ENCODE assay signal across 8 cellular contexts in the genomic region with DNA sequence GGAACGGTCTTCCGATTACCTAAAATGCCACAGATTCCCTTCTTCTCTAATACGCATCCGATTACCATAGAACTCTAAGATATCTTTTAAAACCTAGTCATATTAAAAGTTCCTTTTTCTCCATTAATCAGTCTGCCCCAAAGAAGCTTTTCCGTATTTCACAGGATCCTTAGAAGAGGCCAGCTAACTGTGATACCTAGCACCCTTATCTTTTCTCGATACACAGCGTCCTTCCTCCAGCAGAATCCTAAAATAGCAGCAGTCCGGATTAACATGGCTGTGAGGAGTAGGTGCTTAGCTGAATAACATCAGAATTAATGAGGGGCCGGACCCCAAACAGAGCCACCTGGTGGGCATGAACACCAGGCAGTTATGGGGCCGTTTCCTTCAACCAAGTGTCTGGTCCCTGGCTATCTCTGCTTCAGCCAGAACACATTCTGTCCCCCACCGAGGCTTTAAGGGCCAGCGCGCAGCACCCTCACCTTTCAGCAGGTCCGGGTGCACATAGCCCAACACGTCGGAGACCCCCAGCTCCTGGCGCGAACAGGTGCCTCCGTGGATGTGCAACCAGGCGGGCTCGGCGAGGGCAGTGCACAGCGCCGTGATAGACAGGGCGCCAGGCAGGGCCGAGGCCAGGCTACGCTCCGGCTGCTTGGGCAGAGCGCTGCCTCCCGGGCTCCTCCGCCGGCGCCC. TPM values are rescaled to one million over a fixed set of nuclear protein-coding genes. Genes with fewer than 3 reads are reported as not detected.
DNase-seq lines count a peak whose midpoint lies in the region; ATAC-seq, FAIRE-seq and TF ChIP-seq lines count a peak whose summit lies in the region.

No MANE protein-coding gene starts in this region.

- intact Hi-C loops in right cardiac atrium (cut with DNase I): loop anchor here (5.0 to 10.0 kb wide), 3 partner anchors 58 to 120 kb away; a partner anchor contains a TSS

- H3K27ac Mint-ChIP-seq in activated naive CD8-positive, alpha-beta T cell treated with anti-CD3 and anti-CD28 coated beads for 36 hours: no peak overlapping the region

- no peaks in the 10 kb centered on the region for H3K9me3 ChIP-seq in right cardiac atrium (ENCODE audit: control insufficient read depth, low read length)

- WGBS in right cardiac atrium: 8% methylated on average over 33 of the region's 33 CpGs

- H3K27me3 Mint-ChIP-seq in activated naive CD8-positive, alpha-beta T cell treated with anti-CD3 and anti-CD28 coated beads for 36 hours: no peaks in the 10 kb centered on the region

- H3K27ac ChIP-seq in right cardiac atrium (ENCODE audit: low read length): peak overlapping the region; percentile 92

- H3K4me3 Mint-ChIP-seq in activated naive CD8-positive, alpha-beta T cell treated with anti-CD3 and anti-CD28 coated beads for 36 hours: peak overlapping the region; percentile 100

- H3K4me1 Mint-ChIP-seq in activated naive CD8-positive, alpha-beta T cell treated with anti-CD3 and anti-CD28 coated beads for 36 hours: peaks cover 40% of the 10 kb centered on the region

- no peak for DNase-seq in D721Med (ENCODE audit: insufficient read length, low spot score)
- DNase-seq in HCEC 1CT: peak; percentile 13
- DNase-seq in NCI-H82 treated with DMSO at 0.1 percent for 48 hours (lab: John Stamatoyannopoulos, UW; ENCODE audit: unreplicated experiment): peak; percentile 45
- DNase-seq in activated naive CD8-positive, alpha-beta T cell treated with anti-CD3 and anti-CD28 coated beads for 36 hours: peak; percentile 54
- peak in 1 of 3 donors; percentile 69 for DNase-seq in right cardiac atrium
- DNase-seq in skeletal muscle cell (ENCODE audit: low read depth): no peak
- DNase-seq in NCI-H2107 treated with DMSO at 0.1 percent for 48 hours (lab: John Stamatoyannopoulos, UW; ENCODE audit: unreplicated experiment): no peak
- no peak for DNase-seq in A172 (ENCODE audit: low spot score)

- ATAC-seq in right cardiac atrium: peak in 1 of 2 donors; percentile 1

- no peaks in the 10 kb centered on the region for H3K27me3 ChIP-seq in right cardiac atrium (ENCODE audit: control insufficient read depth, insufficient read depth)

- H3K4me1 ChIP-seq in right cardiac atrium (ENCODE audit: control insufficient read depth, insufficient read depth, low read length): peaks cover 18% of the 10 kb centered on the region

- peaks cover 27% of the 10 kb centered on the region for H3K36me3 Mint-ChIP-seq in activated naive CD8-positive, alpha-beta T cell treated with anti-CD3 and anti-CD28 coated beads for 36 hours

- peak; percentile 45 for TF ChIP-seq CTCF in D721Med (IDR thresholded peaks at IDR 0.05; ENCODE audit: insufficient read depth, missing control alignments)

- peak overlapping the region; percentile 80 for H3K4me3 ChIP-seq in right cardiac atrium (ENCODE audit: low read length)
- H3K4me3 ChIP-seq in skeletal muscle cell (ENCODE audit: low read depth, low read length): peak overlapping the region; percentile 95

- no peak for FAIRE-seq in D721Med (lab: Jason Lieb, UNC)

- H3K9me3 Mint-ChIP-seq in activated naive CD8-positive, alpha-beta T cell treated with anti-CD3 and anti-CD28 coated beads for 36 hours: no peaks in the 10 kb centered on the region

RNA-seq across cellular contexts. Expression of a gene that starts 1.0 kb away (rescaled TPM):
- total RNA-seq in activated naive CD8-positive, alpha-beta T cell treated with anti-CD3 and anti-CD28 coated beads for 36 hours: 10 to 100 TPM; 17.4 to 21.2 TPM
- total RNA-seq in right cardiac atrium: 10 to 100 TPM; 77.8 to 90.0 (median 84.8) TPM
- 37.0 TPM for polyA plus RNA-seq in right cardiac atrium
- 35.0 and 37.8 TPM in 2 replicates for total RNA-seq in A172 (2014; rRNA removed; shearing (Covaris generic))

RNA-seq across cellular contexts. Expression of a gene that starts 1.2 kb away (rescaled TPM):
- 10 to 100 TPM; 69.7 to 73.9 TPM for total RNA-seq in activated naive CD8-positive, alpha-beta T cell treated with anti-CD3 and anti-CD28 coated beads for 36 hours
- 10 to 100 TPM; 52.2 to 60.5 (median 56.0) TPM for total RNA-seq in right cardiac atrium
- polyA plus RNA-seq in right cardiac atrium: 30.3 TPM
- 118 and 119 TPM in 2 replicates for total RNA-seq in A172 (2014; rRNA removed; shearing (Covaris generic))

RNA-seq across cellular contexts. Expression of a gene that starts 40.5 kb away (rescaled TPM):
- total RNA-seq in activated naive CD8-positive, alpha-beta T cell treated with anti-CD3 and anti-CD28 coated beads for 36 hours: 100 to 1,000 TPM; 196 to 202 TPM
- 10 to 100 TPM; 57.8 to 63.8 (median 60.4) TPM for total RNA-seq in right cardiac atrium
- 41.1 TPM for polyA plus RNA-seq in right cardiac atrium
- 33.0 and 38.5 TPM in 2 replicates for total RNA-seq in A172 (2014; rRNA removed; shearing (Covaris generic))

RNA-seq across cellular contexts. Expression of a gene that starts 56.2 kb away (rescaled TPM):
- total RNA-seq in activated naive CD8-positive, alpha-beta T cell treated with anti-CD3 and anti-CD28 coated beads for 36 hours: 100 to 1,000 TPM; 229 to 231 TPM
- 100 to 1,000 TPM; 142 to 184 (median 156) TPM for total RNA-seq in right cardiac atrium
- 61.9 TPM for polyA plus RNA-seq in right cardiac atrium
- 191 and 196 TPM in 2 replicates for total RNA-seq in A172 (2014; rRNA removed; shearing (Covaris generic))

Comparison
In these comparisons a context has a peak if more than half of its experiments do, and no peak if none do; other contexts are left out.
1. DNase-seq: peak in HCEC 1CT (single experiment), NCI-H82 treated with DMSO at 0.1 percent for 48 hours (single experiment) and activated naive CD8-positive, alpha-beta T cell treated with anti-CD3 and anti-CD28 coated beads for 36 hours (single experiment); none in D721Med (single experiment), skeletal muscle cell (single experiment), NCI-H2107 treated with DMSO at 0.1 percent for 48 hours (single experiment) and A172 (single experiment).